8 cellular contexts compared by ENCODE assay signal in the genomic region with DNA sequence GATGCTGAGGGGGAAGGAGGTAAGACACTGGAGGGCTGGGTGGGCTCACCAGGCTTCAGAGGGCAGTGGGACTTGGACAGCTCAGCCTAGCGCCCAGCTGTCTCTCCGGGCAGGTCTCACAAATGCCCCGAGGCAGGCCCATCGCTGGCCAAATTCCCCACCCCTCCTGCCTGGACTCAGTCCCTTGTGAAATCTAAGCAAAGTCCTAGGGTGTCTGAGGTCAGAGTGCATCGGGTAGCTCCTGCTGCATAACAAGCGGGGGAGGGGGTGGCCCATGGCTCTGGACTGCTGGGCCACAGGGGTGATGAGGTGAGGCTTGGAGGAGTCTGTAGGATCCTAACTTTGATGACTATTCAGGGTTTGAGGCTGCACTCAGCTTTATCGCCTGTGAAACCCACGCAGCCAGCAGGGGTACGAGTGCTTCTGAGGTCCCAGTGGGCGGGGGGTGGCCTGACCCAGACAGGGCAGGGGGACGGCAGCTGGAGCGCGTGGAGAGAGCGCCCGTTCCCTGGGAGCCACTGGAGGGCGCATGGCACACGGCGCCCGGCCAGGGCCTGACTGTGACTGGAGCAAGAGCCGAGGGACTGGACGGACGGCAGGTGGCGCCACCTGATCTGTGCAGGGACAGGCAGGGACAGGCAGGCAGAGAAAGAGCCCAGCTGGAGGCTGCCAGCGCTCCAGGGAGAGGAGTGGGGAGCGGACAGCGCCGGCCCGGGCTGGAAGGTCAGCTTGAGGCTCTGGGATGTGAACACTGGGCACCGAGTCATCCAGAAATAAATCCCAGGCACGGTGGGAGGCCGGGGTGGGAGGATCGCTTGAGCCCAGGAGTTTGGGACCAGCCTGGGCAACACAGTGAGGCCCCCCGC. TPM values are rescaled to one million over a fixed set of nuclear protein-coding genes. Genes with fewer than 3 reads are reported as not detected.
DNase-seq lines count a peak whose midpoint lies in the region; ATAC-seq, FAIRE-seq and TF ChIP-seq lines count a peak whose summit lies in the region.

No MANE protein-coding gene starts in this region.

- H3K27ac ChIP-seq in OCI-LY1 (ENCODE audit: low read depth, low read length, poor library complexity, severe bottlenecking), result peak overlapping the region; percentile 42
- no peak overlapping the region for H3K27ac ChIP-seq in endothelial cell of umbilical vein (ENCODE audit: insufficient read depth, low read depth, low read length)

- H3K4me2 ChIP-seq in OCI-LY1 (ENCODE audit: low read length) (no peak overlapping the region; the same call in 1 of the 2 replicates), endothelial cell of umbilical vein (ENCODE audit: insufficient read depth, low read length) (no peak overlapping the region)

- H3K9me3 ChIP-seq in OCI-LY1 (ENCODE audit: low read length), result no peaks in the 10 kb centered on the region
- H3K9me3 ChIP-seq in endothelial cell of umbilical vein (replicated peaks; ENCODE audit: control insufficient read depth, insufficient read depth, low read length), result no peaks in the 10 kb centered on the region

- BruUV-seq in endothelial cell of umbilical vein (replicated peaks; lab: Mats Ljungman, UMichigan), result no TSS peak

- intact Hi-C loops in endothelial cell of umbilical vein (cut with micrococcal nuclease), result loop anchor here (1.0 to 2.0 kb wide), 7 partner anchors 36 to 183 kb away; a partner anchor contains a TSS

- dilution Hi-C loops in endothelial cell of umbilical vein (cut with MboI; ENCODE audit: extremely low pct_ligation_motif_present, low sequenced_read_pairs), result no loop called here

- H3K9me1 ChIP-seq in endothelial cell of umbilical vein (replicated peaks; ENCODE audit: control insufficient read depth, extremely low read depth, insufficient read depth, low read length), result no peaks in the 10 kb centered on the region

- in situ Hi-C loops in KBM-7 (cut with MboI; ENCODE audit: low pct_unique_long_range_greater_than_20kb, low sequenced_read_pairs), result no loop called here

- H3K27me3 ChIP-seq in OCI-LY1 (ENCODE audit: insufficient read depth, low read length) (0 out of 2 replicates have a peak, but pooled peaks cover 4% of the 10 kb centered on the region), endothelial cell of umbilical vein (ENCODE audit: control insufficient read depth in 2 of 2, insufficient read depth in 2 of 2, low read length in 2 of 2) (no peaks in the 10 kb centered on the region)

- CTCF ChIA-PET in endothelial cell of umbilical vein (lab: Charles Lee), result interaction anchor here (0.6 to 10.0 kb wide), 45 partner anchors 10 to 671 kb away, joined by 3 to 459 read pairs (median 6); a partner anchor contains a TSS

- peak; percentile 82 for ATAC-seq in GM21717 (IDR thresholded peaks at IDR 0.05; ENCODE audit: unreplicated experiment)

- H2AFZ ChIP-seq in OCI-LY1 (ENCODE audit: low read length), result no peak overlapping the region
- no peak overlapping the region for H2AFZ ChIP-seq in endothelial cell of umbilical vein (ENCODE audit: low read depth, low read length)

- peak; percentile 100 for TF ChIP-seq CTCF in OCI-LY1 (IDR thresholded peaks at IDR 0.05; ENCODE audit: low read length)
- TF ChIP-seq CTCF in endothelial cell of umbilical vein (IDR thresholded peaks at IDR 0.05; ENCODE audit: extremely low read depth in 1 of 2, insufficient read depth in 1 of 2, low read depth in 1 of 2, low read length in 2 of 2), result peak; percentile 100

- POLR2A ChIA-PET in endothelial cell of umbilical vein (lab: Charles Lee), result interaction anchor here (1.0 kb wide), 1 partner anchor 72 kb away, joined by 3 read pairs; no protein-coding TSS in a partner anchor

- FAIRE-seq in endothelial cell of umbilical vein (lab: Jason Lieb, UNC), result peak; percentile 96

- no peaks in the 10 kb centered on the region for H4K20me1 ChIP-seq in OCI-LY1 (ENCODE audit: insufficient read depth, low read length)
- no peaks in the 10 kb centered on the region for H4K20me1 ChIP-seq in endothelial cell of umbilical vein (replicated peaks; ENCODE audit: control insufficient read depth, extremely low read depth, insufficient read depth, low read length)

- TF ChIP-seq POLR2A in endothelial cell of umbilical vein (IDR thresholded peaks at IDR 0.05; ENCODE audit: low read depth, low read length), result no peak

- no peak overlapping the region; the same call in 1 of the 2 replicates for H3K9ac ChIP-seq in OCI-LY1 (ENCODE audit: low read length)
- H3K9ac ChIP-seq in endothelial cell of umbilical vein (replicated peaks; ENCODE audit: extremely low read depth, insufficient read depth, low read length), result no peak overlapping the region

- H3K79me2 ChIP-seq in OCI-LY1 (ENCODE audit: insufficient read depth, low read length) (no peaks in the 10 kb centered on the region), endothelial cell of umbilical vein (ENCODE audit: control insufficient read depth, insufficient read depth, low read length) (no peaks in the 10 kb centered on the region)

- no peaks in the 10 kb centered on the region for H3K9me2 ChIP-seq in OCI-LY1 (ENCODE audit: low read depth, low read length)

- peaks cover 66% of the 10 kb centered on the region for H3K4me1 ChIP-seq in OCI-LY1 (ENCODE audit: insufficient read depth, low read length, severe bottlenecking)
- peaks cover 2% of the 10 kb centered on the region for H3K4me1 ChIP-seq in endothelial cell of umbilical vein (ENCODE audit: control insufficient read depth, extremely low read depth, insufficient read depth, low read length)

- H3K4me3 ChIP-seq in OCI-LY1 (ENCODE audit: low read depth, low read length, poor library complexity, severe bottlenecking) (no peak overlapping the region), endothelial cell of umbilical vein (replicated peaks in 1 of 3; ENCODE audit: insufficient read depth in 1 of 3, low read depth in 1 of 3, low read length in 3 of 3) (no peak overlapping the region)

- DNase-seq in DMS79 (lab: John Stamatoyannopoulos, UW) (peak; percentile 77), KBM-7 (peak; percentile 96), endothelial cell of umbilical vein (ENCODE audit: low read depth, low spot score) (peak; percentile 92), mucosa of gallbladder (ENCODE audit: low spot score) (peak; percentile 94)
- DNase-seq in activated CD8-positive, alpha-beta memory T cell treated with anti-CD3 and anti-CD28 coated beads, Interleukin-2, amount 50 U/mL, for 24 hours (ENCODE audit: extremely low read depth), result peak; percentile 69
- DNase-seq in stimulated activated CD8-positive, alpha-beta memory T cell treated with anti-CD3 and anti-CD28 coated beads, Interleukin-7, amount 100 ng/mL, for 1 hour (ENCODE audit: low read depth in 2 of 2), result peak; percentile 81 to 90

- H3F3A ChIP-seq in OCI-LY1 (ENCODE audit: insufficient read depth, low read length), result no peaks in the 10 kb centered on the region

- H3K36me3 ChIP-seq in OCI-LY1 (ENCODE audit: insufficient read depth, low read length) (peaks cover 5% of the 10 kb centered on the region; the same call in 1 of the 2 replicates), endothelial cell of umbilical vein (ENCODE audit: control insufficient read depth in 2 of 2, extremely low read depth in 1 of 2, insufficient read depth in 2 of 2, low read length in 2 of 2) (peaks cover 0 to 4% of the 10 kb centered on the region in 2 experiments)

TF ChIP-seq in endothelial cell of umbilical vein, 7 proteins besides CTCF, POLR2A, EP300 and RAD21 (continues in another document):
- TF ChIP-seq JUN (IDR thresholded peaks at IDR 0.05; ENCODE audit: borderline replicate concordance, insufficient read depth, insufficient read length, low read depth), result no peak

RNA-seq across cellular contexts. Expression of a gene that starts 10.0 kb away (rescaled TPM):
- total RNA-seq in endothelial cell of umbilical vein, result not detected in 2 replicates
- not detected in 2 replicates for polyA plus RNA-seq in endothelial cell of umbilical vein
- not detected in 2 replicates for polyA plus RNA-seq in endothelial cell of umbilical vein (2011; cell fraction: cytosol; rRNA removed)
- polyA plus RNA-seq in endothelial cell of umbilical vein (2011; cell fraction: nucleus; rRNA removed), result not detected in 2 replicates
- polyA plus RNA-seq in endothelial cell of umbilical vein (2012), result 0.08 TPM in 1 of 2 replicates, not detected in the other
- not detected in 2 replicates for polyA minus RNA-seq in endothelial cell of umbilical vein
- not detected for polyA minus RNA-seq in endothelial cell of umbilical vein (2011; cell fraction: cytosol; rRNA and poly(A)+ RNA removed)
- not detected in 2 replicates for polyA minus RNA-seq in endothelial cell of umbilical vein (2011; cell fraction: nucleus; rRNA and poly(A)+ RNA removed)
- total RNA-seq in mucosa of gallbladder, result 0.46 TPM

RNA-seq across cellular contexts. Expression of a gene that starts 17.6 kb away (rescaled TPM):
- total RNA-seq in endothelial cell of umbilical vein (10.6 and 11.3 TPM in 2 replicates), mucosa of gallbladder (12.1 TPM)
- polyA plus RNA-seq in endothelial cell of umbilical vein, result 4.7 and 6.8 TPM in 2 replicates
- 5.4 and 6.4 TPM in 2 replicates for polyA plus RNA-seq in endothelial cell of umbilical vein (2011; cell fraction: cytosol; rRNA removed)
- polyA plus RNA-seq in endothelial cell of umbilical vein (2011; cell fraction: nucleus; rRNA removed), result 17.4 and 23.5 TPM in 2 replicates
- polyA plus RNA-seq in endothelial cell of umbilical vein (2012), result 4.4 and 5.5 TPM in 2 replicates
- polyA minus RNA-seq in endothelial cell of umbilical vein, result 7.1 and 12.1 TPM in 2 replicates
- polyA minus RNA-seq in endothelial cell of umbilical vein (2011; cell fraction: cytosol; rRNA and poly(A)+ RNA removed), result 4.8 TPM
- polyA minus RNA-seq in endothelial cell of umbilical vein (2011; cell fraction: nucleus; rRNA and poly(A)+ RNA removed), result 29.2 and 32.2 TPM in 2 replicates

RNA-seq across cellular contexts. Expression of a gene that starts 38.5 kb away (rescaled TPM):
- total RNA-seq in endothelial cell of umbilical vein (0.46 and 0.49 TPM in 2 replicates), mucosa of gallbladder (52.4 TPM)
- polyA plus RNA-seq in endothelial cell of umbilical vein, result 0.58 and 0.76 TPM in 2 replicates
- 0.37 and 0.44 TPM in 2 replicates for polyA plus RNA-seq in endothelial cell of umbilical vein (2011; cell fraction: cytosol; rRNA removed)
- polyA plus RNA-seq in endothelial cell of umbilical vein (2011; cell fraction: nucleus; rRNA removed), result 0.65 and 0.84 TPM in 2 replicates
- 0.66 and 1.1 TPM in 2 replicates for polyA plus RNA-seq in endothelial cell of umbilical vein (2012)
- 1.7 and 2.1 TPM in 2 replicates for polyA minus RNA-seq in endothelial cell of umbilical vein
- polyA minus RNA-seq in endothelial cell of umbilical vein (2011; cell fraction: cytosol; rRNA and poly(A)+ RNA removed), result 5.3 TPM
- not detected in 2 replicates for polyA minus RNA-seq in endothelial cell of umbilical vein (2011; cell fraction: nucleus; rRNA and poly(A)+ RNA removed)

RNA-seq across cellular contexts. Expression of a gene that starts 51.4 kb away (rescaled TPM):
- total RNA-seq in endothelial cell of umbilical vein (11.7 and 18.5 TPM in 2 replicates), mucosa of gallbladder (8.3 TPM)
- polyA plus RNA-seq in endothelial cell of umbilical vein, result 44.8 and 76.6 TPM in 2 replicates
- polyA plus RNA-seq in endothelial cell of umbilical vein (2011; cell fraction: cytosol; rRNA removed), result 22.7 and 26.9 TPM in 2 replicates
- polyA plus RNA-seq in endothelial cell of umbilical vein (2011; cell fraction: nucleus; rRNA removed), result 11.8 and 16.1 TPM in 2 replicates
- polyA plus RNA-seq in endothelial cell of umbilical vein (2012), result 1.8 and 2.0 TPM in 2 replicates
- 26.1 and 33.9 TPM in 2 replicates for polyA minus RNA-seq in endothelial cell of umbilical vein
- polyA minus RNA-seq in endothelial cell of umbilical vein (2011; cell fraction: cytosol; rRNA and poly(A)+ RNA removed), result not detected
- 12.3 and 18.3 TPM in 2 replicates for polyA minus RNA-seq in endothelial cell of umbilical vein (2011; cell fraction: nucleus; rRNA and poly(A)+ RNA removed)

Comparison
In these comparisons a context has a peak if more than half of its experiments do, and no peak if none do; other contexts are left out.
1. RNA of a gene that starts 38.5 kb away (total RNA-seq): 52.4 TPM in mucosa of gallbladder (single experiment); 0.46 to 0.49 TPM in endothelial cell of umbilical vein; every median in the first group is over 10 times any median in the second.
2. Peak in every context shown above with its lines, with median percentiles within 50 percentile points of each other: DNase-seq.